In genomic region chr3:183958226-183958625, GRCh38 we compare ENCODE assay signal across 17 cellular contexts. TPM values are rescaled to one million over a fixed set of nuclear protein-coding genes. Genes with fewer than 3 reads are reported as not detected.
A peak's percentile ranks its signal among the peaks of the same experiment; 100 is the strongest.
DNase-seq lines count a peak whose midpoint lies in the region; ATAC-seq and TF ChIP-seq lines count a peak whose summit lies in the region.
"Had no signal": no experiment of that assay in that cellular context is flagged by ENCODE, and none has a peak within 500 bp of the region (broad histone marks: within the 10 kb centered on the region; RNA-seq: fewer than 3 reads in every experiment).

No MANE protein-coding gene starts in this region.

- intact Hi-C loops in posterior vena cava (cut with DNase I), result no loop called here

- H3K4me3 ChIP-seq in esophagus (ENCODE audit: low read depth in 1 of 2, low read length in 2 of 2), result no peak overlapping the region
- H3K4me3 ChIP-seq in mucosa of rectum (ENCODE audit: low read length in 2 of 2), result no peak overlapping the region
- H3K4me3 ChIP-seq: GM23338 had no signal

- TF ChIP-seq CTCF in C4-2B (conservative IDR thresholded peaks at IDR 0.05) (no peak), RWPE1 (conservative IDR thresholded peaks at IDR 0.05; ENCODE audit: low read depth) (no peak)

- H3K36me3 ChIP-seq in esophagus (ENCODE audit: control insufficient read depth in 2 of 2, insufficient read depth in 2 of 2, low read length in 1 of 2) (peaks cover 4 to 17% of the 10 kb centered on the region in 2 donors), mucosa of rectum (ENCODE audit: control insufficient read depth in 2 of 2, insufficient read depth in 2 of 2, low read length in 2 of 2) (peaks cover 11 to 21% of the 10 kb centered on the region in 2 donors)

- CTCF ChIA-PET in RWPE1 (lab: Yijun Ruan, JAX), result no interaction called here

- no peak for DNase-seq in RWPE1 (ENCODE audit: low spot score)
- DNase-seq in NCI-H128 (lab: John Stamatoyannopoulos, UW; ENCODE audit: unreplicated experiment), result no peak
- DNase-seq in posterior vena cava (ENCODE audit: low spot score), result no peak
- DNase-seq in NCI-H2196 (lab: John Stamatoyannopoulos, UW; ENCODE audit: unreplicated experiment), result no peak
- DNase-seq: CD8-positive, alpha-beta T cell; DND-41; NCI-H1436 treated with DMSO at 0.1 percent for 48 hours; NCI-H2081; NCI-H510A; NCI-H82; Right ventricle myocardium superior had no signal

- no peaks in the 10 kb centered on the region for H3K4me1 ChIP-seq in esophagus (ENCODE audit: control insufficient read depth in 2 of 2, insufficient read depth in 2 of 2, low read length in 1 of 2)
- H3K4me1 ChIP-seq in mucosa of rectum (ENCODE audit: control insufficient read depth in 2 of 2, insufficient read depth in 2 of 2, low read length in 2 of 2), result peaks cover 8 to 15% of the 10 kb centered on the region in 2 donors

- H3K27me3 ChIP-seq in esophagus (ENCODE audit: control insufficient read depth in 1 of 2, insufficient read depth in 2 of 2, low read length in 2 of 2) (no peaks in the 10 kb centered on the region), mucosa of rectum (ENCODE audit: control insufficient read depth in 2 of 2, insufficient read depth in 2 of 2, low read length in 2 of 2) (no peaks in the 10 kb centered on the region)

- H3K27ac ChIP-seq in C4-2B (peak overlapping the region; percentile 14; the same call in 1 of the 2 replicates), RWPE1 (peak overlapping the region; percentile 48; the same call in 1 of the 2 replicates), esophagus (ENCODE audit: low read depth in 2 of 2, low read length in 1 of 2) (peak overlapping the region; percentile 91 to 92), mucosa of rectum (ENCODE audit: low read depth in 2 of 2, low read length in 2 of 2) (peak overlapping the region; percentile 77 to 87)

- H3K9ac ChIP-seq in mucosa of rectum (ENCODE audit: low read depth in 1 of 2, low read length in 2 of 2), result peak overlapping the region in 1 of 2 donors; percentile 56

- POLR2A ChIA-PET in RWPE1 (lab: Yijun Ruan, JAX; ENCODE audit: low non-redundant PET), result interaction anchor here (0.6 kb wide), 1 partner anchor 18 kb away, joined by 3 read pairs; no protein-coding TSS in a partner anchor

- ATAC-seq in GM19023 (IDR thresholded peaks at IDR 0.05; ENCODE audit: unreplicated experiment), result no peak
- ATAC-seq: CD8-positive, alpha-beta T cell; GM23338; Panc1 had no signal

- 63 to 64% methylated on average over 3 of the region's 3 CpGs for WGBS in esophagus, 2 donors

- no peaks in the 10 kb centered on the region for H3K9me3 ChIP-seq in esophagus (ENCODE audit: control insufficient read depth in 2 of 2, insufficient read depth in 1 of 2, low read depth in 1 of 2, low read length in 1 of 2)
- H3K9me3 ChIP-seq in mucosa of rectum (ENCODE audit: control insufficient read depth in 2 of 2, low read length in 2 of 2), result no peaks in the 10 kb centered on the region

RNA-seq across cellular contexts. Expression of gene ABCC5, which starts 59.5 kb away (rescaled TPM):
- 10 to 100 TPM; 19.2 to 56.0 TPM for polyA plus RNA-seq in esophagus
- 10 to 100 TPM; 17.5 to 20.0 TPM for total RNA-seq in posterior vena cava

Comparison
In these comparisons a context has a peak if more than half of its experiments do, and no peak if none do; other contexts are left out.
1. H3K27ac ChIP-seq: peak in every context shown above with its lines; median percentile 92 in esophagus; 82 in mucosa of rectum; 48 in RWPE1; 14 in C4-2B.